Comparison of ENCODE assay signal across 2 cellular contexts in the genomic region with DNA sequence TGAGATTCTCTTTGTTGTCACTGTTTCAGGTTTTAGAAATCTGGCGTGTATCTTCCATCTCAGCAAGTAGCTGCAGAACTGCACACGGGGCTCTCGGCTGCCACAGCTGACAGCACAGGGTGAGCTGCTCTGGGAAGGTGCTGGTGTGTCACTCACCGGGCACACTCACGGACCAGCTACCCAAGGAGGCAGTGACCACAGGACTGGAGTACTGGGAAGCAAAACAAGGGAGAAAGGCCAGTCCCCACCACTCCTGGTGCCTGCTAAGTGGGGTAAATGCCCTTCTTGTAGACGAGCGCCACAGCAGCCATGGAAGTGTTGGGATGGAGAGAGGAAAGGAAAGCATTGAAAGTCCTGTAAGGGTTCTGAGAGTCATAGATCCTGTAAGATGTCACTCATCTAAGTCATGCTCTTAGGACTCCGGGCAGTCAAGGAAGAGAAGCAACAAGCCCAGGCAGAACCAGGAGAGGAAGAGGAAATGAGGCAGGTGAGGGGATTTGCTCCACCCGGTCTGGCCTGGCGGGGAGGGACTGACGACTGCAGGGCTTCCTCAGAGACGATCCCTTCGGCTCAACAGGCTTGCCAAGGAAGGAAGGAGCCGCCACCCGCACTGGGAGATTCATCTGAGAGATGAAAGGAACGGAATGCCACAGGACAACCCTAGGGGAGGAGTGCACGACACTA.
TF ChIP-seq lines count a peak whose summit lies in the region.

No MANE protein-coding gene starts in this region.

TF ChIP-seq in HepG2, 621 proteins besides CTCF, POLR2A, EP300 and RAD21:
- TF ChIP-seq FOSL1 (CRISPR knock-in tag; IDR thresholded peaks at IDR 0.05; ENCODE audit: borderline replicate concordance) (no peak), FOXK1 (CRISPR knock-in tag; IDR thresholded peaks at IDR 0.05; ENCODE audit: borderline replicate concordance, low read depth) (no peak), ZNF530 (CRISPR knock-in tag; IDR thresholded peaks at IDR 0.05; ENCODE audit: low read depth) (no peak), DNMT1 (CRISPR knock-in tag; IDR thresholded peaks at IDR 0.05) (no peak)
- TF ChIP-seq, protein P1, sequence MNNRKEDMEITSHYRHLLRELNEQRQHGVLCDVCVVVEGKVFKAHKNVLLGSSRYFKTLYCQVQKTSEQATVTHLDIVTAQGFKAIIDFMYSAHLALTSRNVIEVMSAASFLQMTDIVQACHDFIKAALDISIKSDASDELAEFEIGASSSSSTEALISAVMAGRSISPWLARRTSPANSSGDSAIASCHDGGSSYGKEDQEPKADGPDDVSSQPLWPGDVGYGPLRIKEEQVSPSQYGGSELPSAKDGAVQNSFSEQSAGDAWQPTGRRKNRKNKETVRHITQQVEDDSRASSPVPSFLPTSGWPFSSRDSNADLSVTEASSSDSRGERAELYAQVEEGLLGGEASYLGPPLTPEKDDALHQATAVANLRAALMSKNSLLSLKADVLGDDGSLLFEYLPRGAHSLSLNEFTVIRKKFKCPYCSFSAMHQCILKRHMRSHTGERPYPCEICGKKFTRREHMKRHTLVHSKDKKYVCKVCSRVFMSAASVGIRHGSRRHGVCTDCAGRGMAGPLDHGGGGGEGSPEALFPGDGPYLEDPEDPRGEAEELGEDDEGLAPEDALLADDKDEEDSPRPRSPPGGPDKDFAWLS (CRISPR knock-in tag; IDR thresholded peaks at IDR 0.05; ENCODE audit: borderline replicate concordance) = no peak

TF ChIP-seq in GM12878, 131 proteins besides CTCF, POLR2A, EP300 and RAD21:
- TF ChIP-seq FOXK2 (IDR thresholded peaks at IDR 0.05) = no peak
- TF ChIP-seq LARP7 (IDR thresholded peaks at IDR 0.05) = no peak
- TF ChIP-seq ZZZ3 (IDR thresholded peaks at IDR 0.05; ENCODE audit: control insufficient read depth, insufficient read length, low read depth) = no peak
- TF ChIP-seq EZH2 (IDR thresholded peaks at IDR 0.05; ENCODE audit: borderline replicate concordance, control insufficient read depth, low read depth, low read length) = no peak
- no peak for TF ChIP-seq ETV6 (conservative IDR thresholded peaks at IDR 0.05 in 1 of 2, IDR thresholded peaks at IDR 0.05 in 1 of 2; ENCODE audit: borderline replicate concordance in 1 of 2, low read depth in 1 of 2)
- TF ChIP-seq, protein P2, sequence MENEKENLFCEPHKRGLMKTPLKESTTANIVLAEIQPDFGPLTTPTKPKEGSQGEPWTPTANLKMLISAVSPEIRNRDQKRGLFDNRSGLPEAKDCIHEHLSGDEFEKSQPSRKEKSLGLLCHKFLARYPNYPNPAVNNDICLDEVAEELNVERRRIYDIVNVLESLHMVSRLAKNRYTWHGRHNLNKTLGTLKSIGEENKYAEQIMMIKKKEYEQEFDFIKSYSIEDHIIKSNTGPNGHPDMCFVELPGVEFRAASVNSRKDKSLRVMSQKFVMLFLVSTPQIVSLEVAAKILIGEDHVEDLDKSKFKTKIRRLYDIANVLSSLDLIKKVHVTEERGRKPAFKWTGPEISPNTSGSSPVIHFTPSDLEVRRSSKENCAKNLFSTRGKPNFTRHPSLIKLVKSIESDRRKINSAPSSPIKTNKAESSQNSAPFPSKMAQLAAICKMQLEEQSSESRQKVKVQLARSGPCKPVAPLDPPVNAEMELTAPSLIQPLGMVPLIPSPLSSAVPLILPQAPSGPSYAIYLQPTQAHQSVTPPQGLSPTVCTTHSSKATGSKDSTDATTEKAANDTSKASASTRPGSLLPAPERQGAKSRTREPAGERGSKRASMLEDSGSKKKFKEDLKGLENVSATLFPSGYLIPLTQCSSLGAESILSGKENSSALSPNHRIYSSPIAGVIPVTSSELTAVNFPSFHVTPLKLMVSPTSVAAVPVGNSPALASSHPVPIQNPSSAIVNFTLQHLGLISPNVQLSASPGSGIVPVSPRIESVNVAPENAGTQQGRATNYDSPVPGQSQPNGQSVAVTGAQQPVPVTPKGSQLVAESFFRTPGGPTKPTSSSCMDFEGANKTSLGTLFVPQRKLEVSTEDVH (IDR thresholded peaks at IDR 0.05; ENCODE audit: low read depth, partially characterized antibody) = no peak
